In genomic region chr6:34386316-34387137, GRCh38 we compare ENCODE assay signal across 13 cellular contexts. TPM values are rescaled to one million over a fixed set of nuclear protein-coding genes. Genes with fewer than 3 reads are reported as not detected.
DNase-seq lines count a peak whose midpoint lies in the region; ATAC-seq, FAIRE-seq and TF ChIP-seq lines count a peak whose summit lies in the region.
"Had no signal": no experiment of that assay in that cellular context is flagged by ENCODE, and none has a peak within 500 bp of the region (broad histone marks: within the 10 kb centered on the region; RNA-seq: fewer than 3 reads in every experiment).

No MANE protein-coding gene starts in this region.

- DNase-seq in EH (ENCODE audit: low read depth) (peak; percentile 86), NB4 (ENCODE audit: low read depth) (peak; percentile 94), D721Med (ENCODE audit: insufficient read length, low spot score) (no peak)
- DNase-seq in activated naive CD4-positive, alpha-beta T cell treated with anti-CD3 and anti-CD28 coated beads, Interleukin-2, amount 50 U/mL, for 72 hours (ENCODE audit: low spot score in 2 of 2) = no peak
- no peak for DNase-seq in activated T-cell treated with anti-CD3 and anti-CD28 coated beads, Interleukin-2, amount 50 U/mL, for 24 hours
- DNase-seq: NCI-H1105, right cardiac atrium had no signal

- peaks cover 27 to 28% of the 10 kb centered on the region in 2 donors for H3K4me1 ChIP-seq in duodenal mucosa (ENCODE audit: control insufficient read depth in 1 of 2, insufficient read depth in 2 of 2, low read length in 2 of 2)
- H3K4me1 ChIP-seq in neutrophil (ENCODE audit: control insufficient read depth in 1 of 2, insufficient read depth in 1 of 2, low read depth in 1 of 2, low read length in 1 of 2) = peaks cover 22 to 36% of the 10 kb centered on the region in 2 experiments

- no peak for TF ChIP-seq POLR2A in NB4 (IDR thresholded peaks at IDR 0.05; ENCODE audit: extremely low read depth, insufficient read length)

- no peak for FAIRE-seq in D721Med (lab: Jason Lieb, UNC)
- FAIRE-seq: GM19239 had no signal

- H3K4me3 ChIP-seq in NB4 (ENCODE audit: low read depth, low read length) = no peak overlapping the region
- H3K4me3 ChIP-seq in duodenal mucosa (ENCODE audit: low read depth in 1 of 2, low read length in 2 of 2) = no peak overlapping the region
- no peak overlapping the region for H3K4me3 ChIP-seq in neutrophil (ENCODE audit: low read depth in 1 of 2, low read length in 1 of 2)
- H3K4me3 ChIP-seq: ascending aorta had no signal

- peaks cover 31% of the 10 kb centered on the region for H3K4me1 Mint-ChIP-seq in activated T-cell treated with anti-CD3 and anti-CD28 coated beads, Interleukin-2, amount 50 U/mL, for 24 hours (ENCODE audit: low read depth)

- no peak for ATAC-seq in activated naive CD4-positive, alpha-beta T cell treated with anti-CD3 and anti-CD28 coated beads, Interleukin-2, amount 50 U/mL, for 72 hours
- no peak for ATAC-seq in HG03571 (IDR thresholded peaks at IDR 0.05; ENCODE audit: unreplicated experiment)
- ATAC-seq: right cardiac atrium had no signal

- peak overlapping the region in 1 of 2 donors; percentile 56 for H3K27ac Mint-ChIP-seq in activated naive CD4-positive, alpha-beta T cell treated with anti-CD3 and anti-CD28 coated beads, Interleukin-2, amount 50 U/mL, for 72 hours
- no peak overlapping the region for H3K27ac Mint-ChIP-seq in activated T-cell treated with anti-CD3 and anti-CD28 coated beads, Interleukin-2, amount 50 U/mL, for 24 hours
- H3K27ac Mint-ChIP-seq: stimulated activated naive CD8-positive, alpha-beta T cell treated with anti-CD3 and anti-CD28 coated beads, Interleukin-15, Interleukin-2, amounts not matched to agents 100 ng/mL and 50 ng/mL, for 24 hours had no signal

- H3K27ac ChIP-seq in duodenal mucosa (ENCODE audit: low read depth, low read length) (peak overlapping the region; percentile 20), neutrophil (peak overlapping the region; percentile 25)
- H3K27ac ChIP-seq: ascending aorta had no signal

- no peak overlapping the region for H3K9ac ChIP-seq in duodenal mucosa (ENCODE audit: low read depth in 1 of 2, low read length in 2 of 2)

- H3K9me3 Mint-ChIP-seq in activated naive CD4-positive, alpha-beta T cell treated with anti-CD3 and anti-CD28 coated beads, Interleukin-2, amount 50 U/mL, for 72 hours = no peaks in the 10 kb centered on the region
- no peaks in the 10 kb centered on the region for H3K9me3 Mint-ChIP-seq in activated T-cell treated with anti-CD3 and anti-CD28 coated beads, Interleukin-2, amount 50 U/mL, for 24 hours
- H3K9me3 Mint-ChIP-seq: stimulated activated naive CD8-positive, alpha-beta T cell treated with anti-CD3 and anti-CD28 coated beads, Interleukin-15, Interleukin-2, amounts not matched to agents 100 ng/mL and 50 ng/mL, for 24 hours had no signal

- no peaks in the 10 kb centered on the region for H3K36me3 Mint-ChIP-seq in activated naive CD4-positive, alpha-beta T cell treated with anti-CD3 and anti-CD28 coated beads, Interleukin-2, amount 50 U/mL, for 72 hours
- peaks cover 20% of the 10 kb centered on the region for H3K36me3 Mint-ChIP-seq in activated T-cell treated with anti-CD3 and anti-CD28 coated beads, Interleukin-2, amount 50 U/mL, for 24 hours (ENCODE audit: low read depth)

- H3K27me3 ChIP-seq in duodenal mucosa (ENCODE audit: control insufficient read depth in 1 of 2, insufficient read depth in 2 of 2, low read length in 2 of 2) = no peaks in the 10 kb centered on the region
- H3K27me3 ChIP-seq in neutrophil = no peaks in the 10 kb centered on the region
- H3K27me3 ChIP-seq: ascending aorta had no signal

- no peaks in the 10 kb centered on the region for H3K9me3 ChIP-seq in duodenal mucosa (ENCODE audit: control insufficient read depth in 1 of 2, low read length in 2 of 2)
- H3K9me3 ChIP-seq in neutrophil = no peaks in the 10 kb centered on the region
- H3K9me3 ChIP-seq: ascending aorta had no signal

- no peak overlapping the region for H3K4me3 Mint-ChIP-seq in activated T-cell treated with anti-CD3 and anti-CD28 coated beads, Interleukin-2, amount 50 U/mL, for 24 hours
- H3K4me3 Mint-ChIP-seq: stimulated activated naive CD8-positive, alpha-beta T cell treated with anti-CD3 and anti-CD28 coated beads, Interleukin-15, Interleukin-2, amounts not matched to agents 100 ng/mL and 50 ng/mL, for 24 hours had no signal

- no peak for TF ChIP-seq CTCF in NB4 (IDR thresholded peaks at IDR 0.05; ENCODE audit: low read depth, low read length)
- TF ChIP-seq CTCF in neutrophil (IDR thresholded peaks at IDR 0.05) = no peak
- no peak for TF ChIP-seq CTCF in D721Med (IDR thresholded peaks at IDR 0.05; ENCODE audit: insufficient read depth, missing control alignments)

- H3K36me3 ChIP-seq in duodenal mucosa (ENCODE audit: control insufficient read depth in 1 of 2, insufficient read depth in 2 of 2, low read length in 2 of 2) (no peaks in the 10 kb centered on the region), neutrophil (no peaks in the 10 kb centered on the region)
- H3K36me3 ChIP-seq: ascending aorta had no signal

- H3K27me3 Mint-ChIP-seq in activated T-cell treated with anti-CD3 and anti-CD28 coated beads, Interleukin-2, amount 50 U/mL, for 24 hours = no peaks in the 10 kb centered on the region
- H3K27me3 Mint-ChIP-seq: stimulated activated naive CD8-positive, alpha-beta T cell treated with anti-CD3 and anti-CD28 coated beads, Interleukin-15, Interleukin-2, amounts not matched to agents 100 ng/mL and 50 ng/mL, for 24 hours had no signal

RNA-seq across cellular contexts. Expression of gene NUDT3, which starts 5.9 kb away (rescaled TPM):
- 10 to 100 TPM in 1 of 2 donors, 1 to 10 TPM in 1; 7.9 to 15.1 TPM for total RNA-seq in activated naive CD4-positive, alpha-beta T cell treated with anti-CD3 and anti-CD28 coated beads, Interleukin-2, amount 50 U/mL, for 72 hours

RNA-seq across cellular contexts. Expression of gene RPS10, which starts 39.3 kb away (rescaled TPM):
- 1,000 to 10,000 TPM; 2,345 to 2,565 TPM for total RNA-seq in activated naive CD4-positive, alpha-beta T cell treated with anti-CD3 and anti-CD28 coated beads, Interleukin-2, amount 50 U/mL, for 72 hours

Comparison
In these comparisons a context has a peak if more than half of its experiments do, and no peak if none do; other contexts are left out.
1. DNase-seq: peak in EH (single experiment) and NB4 (single experiment); none in D721Med (single experiment), activated naive CD4-positive, alpha-beta T cell treated with anti-CD3 and anti-CD28 coated beads, Interleukin-2, amount 50 U/mL, for 72 hours (0 of 2) and activated T-cell treated with anti-CD3 and anti-CD28 coated beads, Interleukin-2, amount 50 U/mL, for 24 hours (single experiment).